17 cellular contexts compared by ENCODE assay signal in genomic region chr2:40034198-40034597, GRCh38.
A peak's percentile ranks its signal among the peaks of the same experiment; 100 is the strongest.
DNase-seq lines count a peak whose midpoint lies in the region; ATAC-seq, FAIRE-seq and TF ChIP-seq lines count a peak whose summit lies in the region.
"Had no signal": no experiment of that assay in that cellular context is flagged by ENCODE, and none has a peak within 500 bp of the region (broad histone marks: within the 10 kb centered on the region; RNA-seq: fewer than 3 reads in every experiment).

No MANE protein-coding gene starts in this region.

- TF ChIP-seq POLR2A in H54 (IDR thresholded peaks at IDR 0.05; ENCODE audit: low read depth, low read length) = no peak

- peaks cover 18% of the 10 kb centered on the region for H3K4me1 ChIP-seq in foreskin keratinocyte

- H3K4me3 ChIP-seq in AG04449 (ENCODE audit: low read depth, low read length) = no peak overlapping the region
- H3K4me3 ChIP-seq: esophagus muscularis mucosa, lower lobe of right lung, thoracic aorta had no signal

- peak overlapping the region; percentile 29 for H3K27ac ChIP-seq in foreskin keratinocyte
- H3K27ac ChIP-seq: esophagus muscularis mucosa, lower lobe of right lung, thoracic aorta had no signal

- TF ChIP-seq CTCF in AG04449 (IDR thresholded peaks at IDR 0.05; ENCODE audit: insufficient read depth, low read length, missing control alignments) = no peak
- no peak for TF ChIP-seq CTCF in foreskin keratinocyte (conservative IDR thresholded peaks at IDR 0.05)

- FAIRE-seq in H54 (lab: Jason Lieb, UNC) = no peak

- DNase-seq in AG04449 (ENCODE audit: low read depth, low spot score) (peak; percentile 82), HS-27A (ENCODE audit: low read depth) (peak; percentile 62), amniotic stem cell (lab: John Stamatoyannopoulos, UW) (peak; percentile 40), foreskin keratinocyte (peak; percentile 76 to 91), NCI-H748 (lab: John Stamatoyannopoulos, UW; ENCODE audit: unreplicated experiment) (no peak), H54 (ENCODE audit: insufficient read length, low spot score) (no peak)
- DNase-seq: ACHN; activated CD4-positive, alpha-beta T cell treated with anti-CD3 and anti-CD28 coated beads, Interleukin-2, amount 50 U/mL, for 1 hour; activated T-cell treated with anti-CD3 and anti-CD28 coated beads, Interleukin-2, amount 50 U/mL, for 4 hours; lower lobe of right lung; NCI-H1092 treated with DMSO at 0.1 percent for 48 hours; SHP77 treated with DMSO at 0.1 percent for 48 hours; stimulated activated CD4-positive, alpha-beta T cell treated with anti-CD3 and anti-CD28 coated beads, Interleukin-1b, Interleukin-23, amount 100 ng/mL, for 48 hours had no signal

- POLR2A ChIA-PET in AG04449 (lab: Yijun Ruan, JAX) = interaction anchor here (0.7 to 2.8 kb wide), 11 partner anchors 9 to 367 kb away, joined by 3 to 27 read pairs (median 4); no protein-coding TSS in a partner anchor

- CTCF ChIA-PET in AG04449 (lab: Yijun Ruan, JAX) = interaction anchor here (0.9 to 1.2 kb wide), 2 partner anchors 8 to 67 kb away, joined by 3 read pairs; no protein-coding TSS in a partner anchor

- ATAC-seq in foreskin keratinocyte (peak; percentile 88), GM21381 (IDR thresholded peaks at IDR 0.05; ENCODE audit: unreplicated experiment) (no peak), HG02610 (IDR thresholded peaks at IDR 0.05; ENCODE audit: unreplicated experiment) (no peak)
- ATAC-seq: activated T-cell treated with anti-CD3 and anti-CD28 coated beads, Interleukin-2, amount 50 U/mL, for 4 hours; lower lobe of right lung had no signal

- no peaks in the 10 kb centered on the region for H3K27me3 ChIP-seq in foreskin keratinocyte
- H3K27me3 ChIP-seq: esophagus muscularis mucosa had no signal

Comparison
In these comparisons a context has a peak if more than half of its experiments do, and no peak if none do; other contexts are left out.
1. DNase-seq: peak in AG04449 (single experiment), HS-27A (single experiment), amniotic stem cell (single experiment) and foreskin keratinocyte (2 of 2); none in NCI-H748 (single experiment) and H54 (single experiment).